2 cellular contexts compared by ENCODE assay signal in the genomic region with DNA sequence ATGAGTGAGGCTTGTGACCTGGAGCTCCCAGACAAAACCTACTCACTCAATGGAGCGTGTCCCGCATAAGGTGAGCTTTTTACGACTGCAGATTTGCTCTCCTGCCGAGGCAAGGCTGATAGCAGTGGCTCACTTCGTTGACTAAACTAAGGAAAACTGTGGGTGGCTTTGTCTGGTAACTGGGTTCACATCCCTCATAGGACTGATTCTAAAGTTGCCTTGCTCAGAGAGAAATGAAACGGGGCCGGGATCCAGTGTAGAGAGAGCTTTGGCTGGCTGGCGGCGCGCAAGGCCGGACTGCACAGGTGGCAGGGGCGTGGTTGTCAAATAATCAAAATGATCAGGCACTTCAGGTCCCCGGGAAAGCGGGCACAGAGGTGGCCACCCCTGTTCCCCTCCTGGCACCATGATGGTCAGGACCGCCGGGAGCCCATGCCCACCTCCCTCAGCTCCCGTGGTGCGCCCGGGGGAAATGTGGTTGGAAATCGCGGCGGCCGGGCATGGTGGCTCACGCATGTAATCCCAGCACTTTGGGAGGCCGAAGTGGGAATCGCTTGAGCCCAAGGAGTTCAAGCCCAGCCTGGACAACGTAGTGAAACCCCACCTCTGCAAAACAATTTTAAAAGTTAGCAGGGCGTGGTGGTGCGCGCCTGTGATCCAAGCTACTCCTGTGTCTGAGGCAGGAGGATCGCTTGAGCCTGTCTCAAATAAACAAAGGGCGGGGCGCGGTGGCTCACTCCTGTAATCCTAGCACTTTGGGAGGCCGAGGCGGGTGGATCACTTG.
TF ChIP-seq lines count a peak whose summit lies in the region.

No MANE protein-coding gene starts in this region.

TF ChIP-seq in HepG2, 621 proteins besides CTCF, POLR2A, EP300 and RAD21 (continues in another document):
- TF ChIP-seq PITX1 (CRISPR knock-in tag; IDR thresholded peaks at IDR 0.05) (no peak), IKZF1 (IDR thresholded peaks at IDR 0.05) (no peak), CENPX (CRISPR knock-in tag; IDR thresholded peaks at IDR 0.05) (no peak), ZNF256 (CRISPR knock-in tag; conservative IDR thresholded peaks at IDR 0.05) (no peak), ZBTB38 (CRISPR knock-in tag; IDR thresholded peaks at IDR 0.05) (peak; percentile 31), ZSCAN21 (CRISPR knock-in tag; IDR thresholded peaks at IDR 0.05; ENCODE audit: borderline replicate concordance) (no peak), ERF (CRISPR knock-in tag; IDR thresholded peaks at IDR 0.05) (no peak), ATAD3A (CRISPR knock-in tag; IDR thresholded peaks at IDR 0.05) (no peak), FOXK1 (CRISPR knock-in tag; IDR thresholded peaks at IDR 0.05; ENCODE audit: borderline replicate concordance, low read depth) (no peak), FIP1L1 (IDR thresholded peaks at IDR 0.05; ENCODE audit: borderline replicate concordance, insufficient read depth, low read depth, low read length) (no peak), TAF1 (CRISPR knock-in tag; IDR thresholded peaks at IDR 0.05) (peak; percentile 27; the same call in 1 of the 2 replicates), PCBP1 (IDR thresholded peaks at IDR 0.05; ENCODE audit: borderline replicate concordance, low read depth, low read length) (no peak), TCF12 (IDR thresholded peaks at IDR 0.05) (no peak), TCF12 (CRISPR knock-in tag; IDR thresholded peaks at IDR 0.05) (0 out of 2 replicates have a peak, but pooled peaks have one; percentile 28), PAX8 (CRISPR knock-in tag; IDR thresholded peaks at IDR 0.05; ENCODE audit: borderline replicate concordance) (no peak), ZNF44 (CRISPR knock-in tag; IDR thresholded peaks at IDR 0.05) (no peak), CBX2 (IDR thresholded peaks at IDR 0.05; ENCODE audit: low read depth, low read length) (no peak), CBX2 (CRISPR knock-in tag; IDR thresholded peaks at IDR 0.05; ENCODE audit: low read depth) (no peak), ATM (IDR thresholded peaks at IDR 0.05; ENCODE audit: borderline replicate concordance) (no peak), ZNF121 (CRISPR knock-in tag; IDR thresholded peaks at IDR 0.05) (peak; percentile 79), AHDC1 (CRISPR knock-in tag; IDR thresholded peaks at IDR 0.05; ENCODE audit: borderline replicate concordance) (no peak), ZNF138 (CRISPR knock-in tag; IDR thresholded peaks at IDR 0.05; ENCODE audit: low read depth) (no peak), MZF1 (CRISPR knock-in tag; IDR thresholded peaks at IDR 0.05; ENCODE audit: borderline replicate concordance) (no peak), ZNF670 (CRISPR knock-in tag; IDR thresholded peaks at IDR 0.05; ENCODE audit: borderline replicate concordance) (no peak)
- TF ChIP-seq, protein P1, sequence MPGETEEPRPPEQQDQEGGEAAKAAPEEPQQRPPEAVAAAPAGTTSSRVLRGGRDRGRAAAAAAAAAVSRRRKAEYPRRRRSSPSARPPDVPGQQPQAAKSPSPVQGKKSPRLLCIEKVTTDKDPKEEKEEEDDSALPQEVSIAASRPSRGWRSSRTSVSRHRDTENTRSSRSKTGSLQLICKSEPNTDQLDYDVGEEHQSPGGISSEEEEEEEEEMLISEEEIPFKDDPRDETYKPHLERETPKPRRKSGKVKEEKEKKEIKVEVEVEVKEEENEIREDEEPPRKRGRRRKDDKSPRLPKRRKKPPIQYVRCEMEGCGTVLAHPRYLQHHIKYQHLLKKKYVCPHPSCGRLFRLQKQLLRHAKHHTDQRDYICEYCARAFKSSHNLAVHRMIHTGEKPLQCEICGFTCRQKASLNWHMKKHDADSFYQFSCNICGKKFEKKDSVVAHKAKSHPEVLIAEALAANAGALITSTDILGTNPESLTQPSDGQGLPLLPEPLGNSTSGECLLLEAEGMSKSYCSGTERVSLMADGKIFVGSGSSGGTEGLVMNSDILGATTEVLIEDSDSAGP (CRISPR knock-in tag; IDR thresholded peaks at IDR 0.05; ENCODE audit: borderline replicate concordance), result 0 out of 2 replicates have a peak, but pooled peaks have one; percentile 34
- TF ChIP-seq, protein P2, sequence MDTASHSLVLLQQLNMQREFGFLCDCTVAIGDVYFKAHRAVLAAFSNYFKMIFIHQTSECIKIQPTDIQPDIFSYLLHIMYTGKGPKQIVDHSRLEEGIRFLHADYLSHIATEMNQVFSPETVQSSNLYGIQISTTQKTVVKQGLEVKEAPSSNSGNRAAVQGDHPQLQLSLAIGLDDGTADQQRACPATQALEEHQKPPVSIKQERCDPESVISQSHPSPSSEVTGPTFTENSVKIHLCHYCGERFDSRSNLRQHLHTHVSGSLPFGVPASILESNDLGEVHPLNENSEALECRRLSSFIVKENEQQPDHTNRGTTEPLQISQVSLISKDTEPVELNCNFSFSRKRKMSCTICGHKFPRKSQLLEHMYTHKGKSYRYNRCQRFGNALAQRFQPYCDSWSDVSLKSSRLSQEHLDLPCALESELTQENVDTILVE (CRISPR knock-in tag; IDR thresholded peaks at IDR 0.05), result no peak

TF ChIP-seq in HEK293T, 16 proteins besides CTCF, POLR2A, EP300 and RAD21:
- TF ChIP-seq NFRKB (IDR thresholded peaks at IDR 0.05) (no peak), HDGF (IDR thresholded peaks at IDR 0.05; ENCODE audit: borderline replicate concordance) (no peak), ZNF384 (IDR thresholded peaks at IDR 0.05) (no peak), CTBP1 (IDR thresholded peaks at IDR 0.05; ENCODE audit: borderline replicate concordance) (no peak), TARDBP (IDR thresholded peaks at IDR 0.05) (no peak), ARNT (IDR thresholded peaks at IDR 0.05) (no peak), LEF1 (IDR thresholded peaks at IDR 0.05; ENCODE audit: borderline replicate concordance) (no peak), L3MBTL2 (conservative IDR thresholded peaks at IDR 0.05) (no peak), SUZ12 (IDR thresholded peaks at IDR 0.05) (no peak), SP1 (IDR thresholded peaks at IDR 0.05) (no peak), FOXK2 (IDR thresholded peaks at IDR 0.05) (no peak), ELF4 (IDR thresholded peaks at IDR 0.05) (no peak), FOXA1 (IDR thresholded peaks at IDR 0.05) (no peak), BHLHE40 (IDR thresholded peaks at IDR 0.05; ENCODE audit: borderline replicate concordance) (no peak), PKNOX1 (IDR thresholded peaks at IDR 0.05) (no peak)
